Comparison of ENCODE assay signal across 14 cellular contexts in genomic region chr4:4880492-4880891, GRCh38. TPM values are rescaled to one million over a fixed set of nuclear protein-coding genes. Genes with fewer than 3 reads are reported as not detected.
A peak's percentile ranks its signal among the peaks of the same experiment; 100 is the strongest.
DNase-seq lines count a peak whose midpoint lies in the region; ATAC-seq and TF ChIP-seq lines count a peak whose summit lies in the region.
"Had no signal": no experiment of that assay in that cellular context is flagged by ENCODE, and none has a peak within 500 bp of the region (broad histone marks: within the 10 kb centered on the region; RNA-seq: fewer than 3 reads in every experiment).

No MANE protein-coding gene starts in this region.

- H3K36me3 ChIP-seq in Panc1 (ENCODE audit: control insufficient read depth, insufficient read depth, low read length) (no peaks in the 10 kb centered on the region), esophagus muscularis mucosa (no peaks in the 10 kb centered on the region)
- H3K36me3 ChIP-seq: BLaER1 treated with 17β-estradiol and CSF1 and Interleukin-3, amounts not matched to agents 10 nM and 100 nM had no signal

- DNase-seq in GM12865 (ENCODE audit: low read depth) (no peak), Panc1 (ENCODE audit: low read depth, low spot score) (no peak), esophagus muscularis mucosa (ENCODE audit: extremely low spot score) (no peak), NCI-H1105 treated with DMSO at 0.1 percent for 48 hours (lab: John Stamatoyannopoulos, UW) (no peak), GOT3 (lab: John Stamatoyannopoulos, UW) (no peak)
- no peak for DNase-seq in activated T-cell treated with anti-CD3 and anti-CD28 coated beads, Interleukin-2, amount 50 U/mL, for 48 hours
- DNase-seq: activated CD4-positive, alpha-beta T cell treated with anti-CD3 and anti-CD28 coated beads, Interleukin-2, amount 50 U/mL, for 1 hour; nephron progenitor cell; stimulated activated CD4-positive, alpha-beta T cell treated with anti-CD3 and anti-CD28 coated beads, Interleukin-15, amount 100 ng/mL, for 24 hours had no signal

- H3K9me3 ChIP-seq in Panc1 (ENCODE audit: control insufficient read depth, insufficient read depth, low read depth, low read length) (no peaks in the 10 kb centered on the region), esophagus muscularis mucosa (no peaks in the 10 kb centered on the region)
- H3K9me3 ChIP-seq: BLaER1 treated with 17β-estradiol and CSF1 and Interleukin-3, amounts not matched to agents 10 nM and 100 nM had no signal

- intact Hi-C loops in Panc1 (cut with micrococcal nuclease; ENCODE audit: unreplicated experiment) (no loop called here), esophagus muscularis mucosa (cut with DNase I) (no loop called here)

- CTCF ChIA-PET in Panc1 (lab: Charles Lee) = no interaction called here

- no peak for TF ChIP-seq EP300 in esophagus muscularis mucosa (IDR thresholded peaks at IDR 0.05)

- POLR2A ChIA-PET in Panc1 (lab: Charles Lee) = no interaction called here

- H3K27ac ChIP-seq in 22Rv1 (no peak overlapping the region), Panc1 (ENCODE audit: low read length) (no peak overlapping the region), esophagus muscularis mucosa (replicated peaks in 1 of 4) (no peak overlapping the region)
- H3K27ac ChIP-seq: BLaER1 treated with 17β-estradiol and CSF1 and Interleukin-3, amounts not matched to agents 10 nM and 100 nM had no signal

- peak; percentile 37 for TF ChIP-seq CTCF in 22Rv1 (IDR thresholded peaks at IDR 0.05)
- TF ChIP-seq CTCF in GM12865 (IDR thresholded peaks at IDR 0.05; ENCODE audit: insufficient read depth, low read depth, low read length, missing control alignments) = peak; percentile 20
- peak; percentile 62; the same call in 1 of the 2 replicates for TF ChIP-seq CTCF in Panc1 (IDR thresholded peaks at IDR 0.05)
- TF ChIP-seq CTCF in esophagus muscularis mucosa (IDR thresholded peaks at IDR 0.05) = peak in 2 of 3 experiments; percentile 12 to 17

- in situ Hi-C loops in Panc1 (cut with HindIII; ENCODE audit: low pct_unique_long_range_greater_than_20kb, low sequenced_read_pairs) = no loop called here

- H3K4me3 ChIP-seq in GM12865 (ENCODE audit: low read depth, low read length) (no peak overlapping the region), Panc1 (ENCODE audit: low read depth in 2 of 2, low read length in 2 of 2) (no peak overlapping the region), esophagus muscularis mucosa (no peak overlapping the region)
- H3K4me3 ChIP-seq: BLaER1 treated with 17β-estradiol and CSF1 and Interleukin-3, amounts not matched to agents 10 nM and 100 nM had no signal

- H3K27me3 ChIP-seq in Panc1 (ENCODE audit: control insufficient read depth, insufficient read depth, low read length) (no peaks in the 10 kb centered on the region), esophagus muscularis mucosa (peaks cover 0 to 63% (median 3%) of the 10 kb centered on the region in 4 donors)

- WGBS in esophagus muscularis mucosa = 63% methylated on average over 2 of the region's 2 CpGs

- BruUV-seq in Panc1 (replicated peaks; lab: Mats Ljungman, UMichigan) = no TSS peak

- ATAC-seq in Panc1 (no peak), HG02678 (IDR thresholded peaks at IDR 0.05; ENCODE audit: unreplicated experiment) (no peak)
- ATAC-seq: activated naive CD4-positive, alpha-beta T cell treated with anti-CD3 and anti-CD28 coated beads, Interleukin-2, amount 50 U/mL, for 72 hours; stimulated activated effector memory CD8-positive, alpha-beta T cell treated with anti-CD3 and anti-CD28 coated beads, Interleukin-12 subunit alpha, Interleukin-12 subunit beta, amount 100 ng/mL, for 72 hours had no signal

- H3K4me1 ChIP-seq in Panc1 (ENCODE audit: control insufficient read depth, insufficient read depth, low read length) (no peaks in the 10 kb centered on the region), esophagus muscularis mucosa (no peaks in the 10 kb centered on the region)

- TF ChIP-seq POLR2A in esophagus muscularis mucosa (IDR thresholded peaks at IDR 0.05; ENCODE audit: low read depth) = no peak

RNA-seq across cellular contexts. Expression of gene MSX1, which starts 21.0 kb away (rescaled TPM):
- total RNA-seq in Panc1 (2021; ENCODE audit: unreplicated experiment) (3.4 TPM), esophagus muscularis mucosa (1 to 10 TPM; 2.9 to 6.3 (median 4.3) TPM)
- polyA plus RNA-seq in Panc1 (2012; ENCODE audit: insufficient read length) = 1.6 TPM
- total RNA-seq: activated naive CD4-positive, alpha-beta T cell treated with anti-CD3 and anti-CD28 coated beads, Interleukin-2, amount 50 U/mL, for 72 hours had no signal
